8 cellular contexts compared by ENCODE assay signal in the genomic region with DNA sequence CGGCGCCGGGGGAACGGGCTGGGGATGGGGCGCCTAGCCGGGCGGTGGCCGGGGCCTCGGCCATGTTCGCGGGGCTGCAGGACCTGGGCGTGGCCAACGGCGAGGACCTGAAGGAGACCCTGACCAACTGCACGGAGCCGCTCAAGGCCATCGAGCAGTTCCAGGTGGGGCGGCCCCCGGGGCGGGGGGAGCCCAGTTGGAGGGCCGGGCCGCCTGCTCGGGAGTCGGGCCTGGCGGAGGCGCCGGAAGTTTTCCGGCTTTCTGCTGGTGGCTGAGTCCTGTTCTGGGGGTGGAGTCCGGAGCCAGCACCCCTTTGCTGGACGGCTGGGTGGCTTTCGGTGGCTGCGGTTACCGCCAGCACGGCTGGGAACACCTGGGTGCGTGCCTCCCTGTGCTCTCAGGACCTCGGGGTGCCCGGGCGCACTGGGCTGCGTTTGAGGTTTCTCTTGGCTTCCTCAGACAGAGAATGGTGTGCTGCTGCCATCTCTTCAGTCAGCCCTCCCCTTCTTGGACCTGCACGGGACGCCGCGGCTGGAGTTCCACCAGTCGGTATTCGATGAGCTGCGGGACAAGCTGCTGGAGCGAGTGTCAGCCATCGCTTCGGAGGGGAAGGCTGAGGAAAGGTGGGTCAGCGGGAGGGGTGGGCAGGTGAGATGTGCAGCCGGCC. TPM values are rescaled to one million over a fixed set of nuclear protein-coding genes. Genes with fewer than 3 reads are reported as not detected.
A peak's percentile ranks its signal among the peaks of the same experiment; 100 is the strongest.
DNase-seq lines count a peak whose midpoint lies in the region; ATAC-seq, FAIRE-seq and TF ChIP-seq lines count a peak whose summit lies in the region.

No MANE protein-coding gene starts in this region.

- H3K4me1 ChIP-seq in BLaER1 treated with 17β-estradiol and CSF1 and Interleukin-3, amounts not matched to agents 10 nM and 100 nM = peaks cover 43 to 68% (median 56%) of the 10 kb centered on the region in 10 experiments
- H3K4me1 ChIP-seq in GM12878 (ENCODE audit: control insufficient read depth, insufficient read depth, low read length) = peaks cover 14% of the 10 kb centered on the region
- peaks cover 27% of the 10 kb centered on the region for H3K4me1 ChIP-seq in stomach smooth muscle (ENCODE audit: control insufficient read depth, insufficient read depth, low read length)

- RAD21 ChIA-PET in GM12878 (lab: Charles Lee; ENCODE audit: unreplicated experiment) = interaction anchor here (0.6 to 2.2 kb wide), 6 partner anchors 15 to 343 kb away, joined by 3 to 13 read pairs (median 5); partner anchors contain the start of gene TUBB4B

- no peak; the same call in 1 of the 2 replicates for TF ChIP-seq POLR2A in GM12878 (IDR thresholded peaks at IDR 0.05; ENCODE audit: low read depth, low read length)

- 1% methylated on average over 51 of the region's 51 CpGs for WGBS in GM12878 (ENCODE audit: insufficient coverage, insufficient replicate concordance, low lambda C conversion rate, missing lambda C conversion rate)

- peak overlapping the region; percentile 86 to 100 (median 97) for H3K4me3 ChIP-seq in BLaER1 treated with 17β-estradiol and CSF1 and Interleukin-3, amounts not matched to agents 10 nM and 100 nM
- peak overlapping the region; percentile 98 for H3K4me3 ChIP-seq in LNCaP clone FGC (ENCODE audit: low read depth, low read length)
- peak overlapping the region; percentile 93 for H3K4me3 ChIP-seq in GM12878
- H3K4me3 ChIP-seq in stomach smooth muscle (ENCODE audit: low read length in 2 of 2) = peak overlapping the region; percentile 91 to 93

- SMC1A ChIA-PET in GM12878 (lab: Charles Lee; ENCODE audit: uncharacterized antibody, unreplicated experiment) = interaction anchor here (1.6 kb wide), 1 partner anchor 19 kb away, joined by 5 read pairs; no protein-coding TSS in a partner anchor

- H3K9me3 ChIP-seq in BLaER1 treated with 17β-estradiol and CSF1 and Interleukin-3, amounts not matched to agents 10 nM and 100 nM (replicated peaks in 1 of 11) = no peaks in the 10 kb centered on the region
- no peaks in the 10 kb centered on the region for H3K9me3 ChIP-seq in GM12878 (replicated peaks; ENCODE audit: control insufficient read depth, insufficient read depth, low read length)
- no peaks in the 10 kb centered on the region for H3K9me3 ChIP-seq in stomach smooth muscle (ENCODE audit: control insufficient read depth in 2 of 2, low read length in 2 of 2)

- peaks cover 22 to 40% (median 30%) of the 10 kb centered on the region in 11 experiments for H3K36me3 ChIP-seq in BLaER1 treated with 17β-estradiol and CSF1 and Interleukin-3, amounts not matched to agents 10 nM and 100 nM
- H3K36me3 ChIP-seq in GM12878 (ENCODE audit: control insufficient read depth in 2 of 2, insufficient read depth in 2 of 2, low read length in 1 of 2) (peaks cover 2 to 8% of the 10 kb centered on the region in 2 experiments; a peak in 3 of 4 replicates), stomach smooth muscle (ENCODE audit: control insufficient read depth in 2 of 2, insufficient read depth in 2 of 2, low read length in 2 of 2) (peaks cover 3 to 10% of the 10 kb centered on the region in 2 donors)

- peaks cover 12 to 41% (median 20%) of the 10 kb centered on the region in 11 experiments; a peak in 20 of 22 replicates for H4K20me1 ChIP-seq in BLaER1 treated with 17β-estradiol and CSF1 and Interleukin-3, amounts not matched to agents 10 nM and 100 nM
- no peaks in the 10 kb centered on the region for H4K20me1 ChIP-seq in GM12878 (ENCODE audit: control insufficient read depth, insufficient read depth)

- TF ChIP-seq EP300 in GM12878 (IDR thresholded peaks at IDR 0.05; ENCODE audit: borderline replicate concordance in 1 of 2, control insufficient read depth in 1 of 2, low read depth in 2 of 2, low read length in 2 of 2) = no peak

- ATAC-seq in GM19372 (IDR thresholded peaks at IDR 0.05; ENCODE audit: low read depth, unreplicated experiment) (peak; percentile 24), GM12878 (peak; percentile 47)

- peaks cover 18% of the 10 kb centered on the region for H3K79me2 ChIP-seq in GM12878 (ENCODE audit: control insufficient read depth, insufficient read depth, low read length)

- POLR2A ChIA-PET in GM12878 (lab: Charles Lee) = interaction anchor here (0.6 to 6.2 kb wide), 8 partner anchors 12 to 105 kb away, joined by 3 to 112 read pairs (median 6); partner anchors contain the start of gene TUBB4B

- no peak for TF ChIP-seq CTCF in LNCaP clone FGC (IDR thresholded peaks at IDR 0.05; ENCODE audit: control insufficient read depth, extremely low read depth, insufficient read depth)
- no peak for TF ChIP-seq CTCF in GM12878 (IDR thresholded peaks at IDR 0.05 in 2 of 3, conservative IDR thresholded peaks at IDR 0.05 in 1 of 3; ENCODE audit: control insufficient read depth in 2 of 3, extremely low read depth in 1 of 3, insufficient read depth in 1 of 3, low read depth in 3 of 3, low read length in 3 of 3)

- peak overlapping the region; percentile 78 for H2AFZ ChIP-seq in GM12878 (ENCODE audit: control insufficient read depth, low read depth, low read length)

- TF ChIP-seq RAD21 in GM12878 (IDR thresholded peaks at IDR 0.05; ENCODE audit: insufficient read depth, low read depth, low read length) = no peak

- CTCF ChIA-PET in GM12878 (lab: Yijun Ruan, JAX) = interaction anchor here (1.0 to 1.6 kb wide), 7 partner anchors 9 to 27 kb away, joined by 3 to 7 read pairs (median 4); partner anchors contain the start of gene TUBB4B

- intact Hi-C loops in GM12878 (cut with micrococcal nuclease; ENCODE audit: unreplicated experiment) = no loop called here

- H3K9ac ChIP-seq in BLaER1 treated with 17β-estradiol and CSF1 and Interleukin-3, amounts not matched to agents 10 nM and 100 nM = peak overlapping the region; percentile 83 to 97 (median 90)
- H3K9ac ChIP-seq in GM12878 (ENCODE audit: control insufficient read depth, insufficient read depth, low read length) (peak overlapping the region; percentile 74), stomach smooth muscle (ENCODE audit: low read length in 2 of 2) (peak overlapping the region; percentile 68 to 69)

- peak overlapping the region; percentile 42 to 91 (median 85); a peak in 21 of 22 replicates for H3K27ac ChIP-seq in BLaER1 treated with 17β-estradiol and CSF1 and Interleukin-3, amounts not matched to agents 10 nM and 100 nM
- H3K27ac ChIP-seq in GM12878 (ENCODE audit: control insufficient read depth, insufficient read depth) (peak overlapping the region; percentile 77), stomach smooth muscle (ENCODE audit: low read length) (peak overlapping the region; percentile 18)

- DNase-seq in LNCaP clone FGC (ENCODE audit: low read depth) (no peak), GM12878 (ENCODE audit: low read depth, low spot score) (no peak), kidney glomerular epithelial cell (lab: John Stamatoyannopoulos, UW) (peak; percentile 65), NOMO-1 treated with dmso at 0.1 percent for 144 hours (lab: John Stamatoyannopoulos, UW; ENCODE audit: unreplicated experiment) (no peak), DMS114 treated with DMSO at 0.1 percent for 48 hours (lab: John Stamatoyannopoulos, UW; ENCODE audit: unreplicated experiment) (no peak)

- FAIRE-seq in GM12878 (lab: Jason Lieb, UNC) = no peak

- peak overlapping the region; percentile 94 to 100 (median 98) for H3K4me2 ChIP-seq in BLaER1 treated with 17β-estradiol and CSF1 and Interleukin-3, amounts not matched to agents 10 nM and 100 nM
- peak overlapping the region; percentile 81 for H3K4me2 ChIP-seq in GM12878 (ENCODE audit: control insufficient read depth, insufficient read depth)

- BruUV-seq in GM12878 (replicated peaks; lab: Mats Ljungman, UMichigan) = no TSS peak

- in situ Hi-C loops in GM12878 (cut with MboI) = no loop called here

- no peaks in the 10 kb centered on the region for H3K27me3 ChIP-seq in BLaER1 treated with 17β-estradiol and CSF1 and Interleukin-3, amounts not matched to agents 10 nM and 100 nM
- no peaks in the 10 kb centered on the region for H3K27me3 ChIP-seq in GM12878 (replicated peaks in 1 of 2; ENCODE audit: control insufficient read depth in 2 of 2, insufficient read depth in 2 of 2, low read length in 1 of 2)
- H3K27me3 ChIP-seq in stomach smooth muscle (ENCODE audit: control insufficient read depth in 1 of 2, insufficient read depth in 2 of 2, low read length in 2 of 2) = peaks cover 0 to 2% of the 10 kb centered on the region in 2 donors

RNA-seq across cellular contexts. Expression of gene NELFB, which starts 0.5 kb away (rescaled TPM):
- total RNA-seq in GM12878 (2013; cell fraction: nucleolus; rRNA removed) = 13.6 and 13.9 TPM in 2 replicates
- 34.0 and 39.3 TPM in 2 replicates for total RNA-seq in GM12878 (2014; rRNA removed)
- total RNA-seq in GM12878 (2014; rRNA removed; fragmentation: Illumina TruSeq; extraction: Trizol) = 14.6 and 16.1 TPM in 2 replicates
- total RNA-seq in GM12878 (2021) = 61.2 and 63.4 TPM in 2 replicates
- polyA plus RNA-seq in GM12878 (2011; ENCODE audit: low read depth) = 12.6 TPM
- polyA plus RNA-seq in GM12878 (2011; rRNA removed) = 11.9 and 22.6 TPM in 2 replicates
- polyA plus RNA-seq in GM12878 (2011; cell fraction: cytosol; rRNA removed) = 44.0 and 53.0 TPM in 2 replicates
- 52.1 and 64.2 TPM in 2 replicates for polyA plus RNA-seq in GM12878 (2011; cell fraction: nucleus; rRNA removed)
- 32.6 and 37.0 TPM in 2 replicates for polyA plus RNA-seq in GM12878 (2012)
- polyA plus RNA-seq in GM12878 (2014; fragmentation: Illumina TruSeq; extraction: Trizol) = 5.0 and 18.2 TPM in 2 replicates
- under 1 TPM; 0.19 to 0.68 TPM for polyA plus RNA-seq in GM12878 (2014; fragmentation: Nextera tagmentation; extraction: Ambion mirVana)
- 41.1 and 45.3 TPM in 2 replicates for polyA plus RNA-seq in GM12878 (2014; rRNA removed)
- polyA plus RNA-seq in GM12878 (2016; fragmentation: Nextera tagmentation; extraction: Ambion mirVana) = 10 to 100 TPM; 40.3 to 42.4 TPM
- 21.6 and 47.4 TPM in 2 replicates for polyA minus RNA-seq in GM12878 (2011; rRNA and poly(A)+ RNA removed)
- polyA minus RNA-seq in GM12878 (2011; cell fraction: cytosol; rRNA and poly(A)+ RNA removed) = 18.4 and 20.5 TPM in 2 replicates
- 7.5 and 13.3 TPM in 2 replicates for polyA minus RNA-seq in GM12878 (2011; cell fraction: nucleus; rRNA and poly(A)+ RNA removed)

RNA-seq across cellular contexts. Expression of gene STPG3, which starts 4.5 kb away (rescaled TPM):
- not detected in 2 replicates for total RNA-seq in GM12878 (2013; cell fraction: nucleolus; rRNA removed)
- total RNA-seq in GM12878 (2014; rRNA removed) = not detected in 2 replicates
- not detected in 2 replicates for total RNA-seq in GM12878 (2014; rRNA removed; fragmentation: Illumina TruSeq; extraction: Trizol)
- total RNA-seq in GM12878 (2021) = not detected in 2 replicates
- polyA plus RNA-seq in GM12878 (2011; ENCODE audit: low read depth) = not detected
- not detected in 2 replicates for polyA plus RNA-seq in GM12878 (2011; rRNA removed)
- not detected in 2 replicates for polyA plus RNA-seq in GM12878 (2011; cell fraction: cytosol; rRNA removed)
- polyA plus RNA-seq in GM12878 (2011; cell fraction: nucleus; rRNA removed) = 0.12 TPM in 1 of 2 replicates, not detected in the other
- 0.28 and 0.80 TPM in 2 replicates for polyA plus RNA-seq in GM12878 (2012)
- not detected in 2 replicates for polyA plus RNA-seq in GM12878 (2014; fragmentation: Illumina TruSeq; extraction: Trizol)
- polyA plus RNA-seq in GM12878 (2014; fragmentation: Nextera tagmentation; extraction: Ambion mirVana) = not detected
- polyA plus RNA-seq in GM12878 (2014; rRNA removed) = not detected in 2 replicates
- polyA plus RNA-seq in GM12878 (2016; fragmentation: Nextera tagmentation; extraction: Ambion mirVana) = not detected
- not detected in 2 replicates for polyA minus RNA-seq in GM12878 (2011; rRNA and poly(A)+ RNA removed)
- not detected in 2 replicates for polyA minus RNA-seq in GM12878 (2011; cell fraction: cytosol; rRNA and poly(A)+ RNA removed)
- polyA minus RNA-seq in GM12878 (2011; cell fraction: nucleus; rRNA and poly(A)+ RNA removed) = not detected in 2 replicates

RNA-seq across cellular contexts. Expression of gene TUBB4B, which starts 14.5 kb away (rescaled TPM):
- 45.3 and 50.1 TPM in 2 replicates for total RNA-seq in GM12878 (2013; cell fraction: nucleolus; rRNA removed)
- total RNA-seq in GM12878 (2014; rRNA removed) = 203 and 255 TPM in 2 replicates
- total RNA-seq in GM12878 (2014; rRNA removed; fragmentation: Illumina TruSeq; extraction: Trizol) = 168 and 187 TPM in 2 replicates
- total RNA-seq in GM12878 (2021) = 348 and 365 TPM in 2 replicates
- polyA plus RNA-seq in GM12878 (2011; ENCODE audit: low read depth) = 59.8 TPM
- polyA plus RNA-seq in GM12878 (2011; rRNA removed) = 65.9 and 204 TPM in 2 replicates
- polyA plus RNA-seq in GM12878 (2011; cell fraction: cytosol; rRNA removed) = 277 and 441 TPM in 2 replicates
- polyA plus RNA-seq in GM12878 (2011; cell fraction: nucleus; rRNA removed) = 263 and 420 TPM in 2 replicates
- polyA plus RNA-seq in GM12878 (2012) = 147 and 170 TPM in 2 replicates
- 122 and 254 TPM in 2 replicates for polyA plus RNA-seq in GM12878 (2014; fragmentation: Illumina TruSeq; extraction: Trizol)
- polyA plus RNA-seq in GM12878 (2014; fragmentation: Nextera tagmentation; extraction: Ambion mirVana) = 10 to 100 TPM; 23.0 to 63.2 TPM
- 403 and 485 TPM in 2 replicates for polyA plus RNA-seq in GM12878 (2014; rRNA removed)
- polyA plus RNA-seq in GM12878 (2016; fragmentation: Nextera tagmentation; extraction: Ambion mirVana) = 100 to 1,000 TPM; 521 to 532 TPM
- 156 and 212 TPM in 2 replicates for polyA minus RNA-seq in GM12878 (2011; rRNA and poly(A)+ RNA removed)
- polyA minus RNA-seq in GM12878 (2011; cell fraction: cytosol; rRNA and poly(A)+ RNA removed) = 91.5 and 119 TPM in 2 replicates
- 95.1 and 128 TPM in 2 replicates for polyA minus RNA-seq in GM12878 (2011; cell fraction: nucleus; rRNA and poly(A)+ RNA removed)

RNA-seq across cellular contexts. Expression of gene TOR4A, which starts 21.9 kb away (rescaled TPM):
- total RNA-seq in GM12878 (2013; cell fraction: nucleolus; rRNA removed) = 22.6 and 29.1 TPM in 2 replicates
- total RNA-seq in GM12878 (2014; rRNA removed) (13.8 and 14.6 TPM in 2 replicates), GM12878 (2014; rRNA removed; fragmentation: Illumina TruSeq; extraction: Trizol) (3.9 TPM in 2 replicates), GM12878 (2021) (19.6 and 19.9 TPM in 2 replicates)
- 1.8 TPM for polyA plus RNA-seq in GM12878 (2011; ENCODE audit: low read depth)
- polyA plus RNA-seq in GM12878 (2011; rRNA removed) (2.2 and 4.6 TPM in 2 replicates), GM12878 (2014; fragmentation: Illumina TruSeq; extraction: Trizol) (1.3 and 3.0 TPM in 2 replicates), GM12878 (2014; fragmentation: Nextera tagmentation; extraction: Ambion mirVana) (1 to 10 TPM; 2.2 to 3.4 TPM), GM12878 (2014; rRNA removed) (14.6 and 16.0 TPM in 2 replicates), GM12878 (2016; fragmentation: Nextera tagmentation; extraction: Ambion mirVana) (1 to 10 TPM; 2.0 to 3.0 TPM)
- 8.0 and 11.9 TPM in 2 replicates for polyA plus RNA-seq in GM12878 (2011; cell fraction: cytosol; rRNA removed)
- polyA plus RNA-seq in GM12878 (2011; cell fraction: nucleus; rRNA removed) = 16.8 and 21.7 TPM in 2 replicates
- polyA plus RNA-seq in GM12878 (2012) = 8.2 and 9.1 TPM in 2 replicates
- 2.2 and 6.7 TPM in 2 replicates for polyA minus RNA-seq in GM12878 (2011; rRNA and poly(A)+ RNA removed)
- polyA minus RNA-seq in GM12878 (2011; cell fraction: cytosol; rRNA and poly(A)+ RNA removed) = 6.8 and 7.1 TPM in 2 replicates
- 8.2 and 14.4 TPM in 2 replicates for polyA minus RNA-seq in GM12878 (2011; cell fraction: nucleus; rRNA and poly(A)+ RNA removed)

RNA-seq across cellular contexts. Expression of gene SLC34A3, which starts 24.9 kb away (rescaled TPM):
- total RNA-seq in GM12878 (2013; cell fraction: nucleolus; rRNA removed) = not detected in 2 replicates
- total RNA-seq in GM12878 (2014; rRNA removed) = not detected in 2 replicates
- not detected in 2 replicates for total RNA-seq in GM12878 (2014; rRNA removed; fragmentation: Illumina TruSeq; extraction: Trizol)
- total RNA-seq in GM12878 (2021) = not detected in 2 replicates
- polyA plus RNA-seq in GM12878 (2011; ENCODE audit: low read depth) = not detected
- not detected in 2 replicates for polyA plus RNA-seq in GM12878 (2011; rRNA removed)
- not detected in 2 replicates for polyA plus RNA-seq in GM12878 (2011; cell fraction: cytosol; rRNA removed)
- 0.09 TPM in 2 replicates for polyA plus RNA-seq in GM12878 (2011; cell fraction: nucleus; rRNA removed)
- polyA plus RNA-seq in GM12878 (2012) = not detected in 2 replicates
- not detected in 2 replicates for polyA plus RNA-seq in GM12878 (2014; fragmentation: Illumina TruSeq; extraction: Trizol)
- polyA plus RNA-seq in GM12878 (2014; fragmentation: Nextera tagmentation; extraction: Ambion mirVana) = not detected
- polyA plus RNA-seq in GM12878 (2014; rRNA removed) = not detected in 2 replicates
- not detected for polyA plus RNA-seq in GM12878 (2016; fragmentation: Nextera tagmentation; extraction: Ambion mirVana)
- not detected in 2 replicates for polyA minus RNA-seq in GM12878 (2011; rRNA and poly(A)+ RNA removed)
- not detected in 2 replicates for polyA minus RNA-seq in GM12878 (2011; cell fraction: cytosol; rRNA and poly(A)+ RNA removed)
- polyA minus RNA-seq in GM12878 (2011; cell fraction: nucleus; rRNA and poly(A)+ RNA removed) = not detected in 2 replicates

Comparison
In these comparisons a context has a peak if more than half of its experiments do, and no peak if none do; other contexts are left out.
1. H3K27ac ChIP-seq: peak in every context shown above with its lines; median percentile 85 in BLaER1 treated with 17β-estradiol and CSF1 and Interleukin-3, amounts not matched to agents 10 nM and 100 nM; 77 in GM12878; 18 in stomach smooth muscle.